Comparison of ENCODE assay signal across 1 cellular context in genomic region chr22:37510046-37510445, GRCh38.
TF ChIP-seq lines count a peak whose summit lies in the region.

No MANE protein-coding gene starts in this region.

TF ChIP-seq in HepG2, 621 proteins besides CTCF, POLR2A, EP300 and RAD21:
- 0 out of 2 replicates have a peak, but pooled peaks have one; percentile 5 for TF ChIP-seq ZNF687 (CRISPR knock-in tag; IDR thresholded peaks at IDR 0.05)
- TF ChIP-seq KDM4B (CRISPR knock-in tag; IDR thresholded peaks at IDR 0.05): no peak
- TF ChIP-seq RBFOX2 (IDR thresholded peaks at IDR 0.05; ENCODE audit: low read depth, low read length): peak; percentile 35; the same call in 1 of the 2 replicates
